Comparison of ENCODE assay signal across 2 cellular contexts in the genomic region with DNA sequence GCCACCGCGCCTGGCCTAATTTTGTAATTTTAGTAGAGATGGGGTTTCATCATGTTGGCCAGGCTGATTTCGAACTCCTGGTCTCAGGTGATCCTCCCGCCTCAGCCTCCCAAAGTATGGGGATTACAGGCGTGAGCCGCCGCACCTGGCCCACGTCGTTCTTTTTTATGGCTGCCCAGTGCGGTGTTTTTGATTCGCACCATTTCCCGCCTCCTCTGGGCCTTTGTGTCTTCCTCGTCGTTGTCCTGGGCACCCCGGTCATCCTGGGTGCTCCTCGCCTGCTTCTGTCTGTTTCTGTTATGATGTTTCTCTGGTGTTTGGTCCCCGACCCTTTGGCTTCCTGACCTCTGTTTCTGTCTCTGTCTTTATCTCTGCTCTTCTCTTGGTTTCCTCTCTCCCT.
TF ChIP-seq lines count a peak whose summit lies in the region.

No MANE protein-coding gene starts in this region.

TF ChIP-seq in K562, 482 proteins besides CTCF, POLR2A, EP300 and RAD21:
- TF ChIP-seq NFIC (IDR thresholded peaks at IDR 0.05) (no peak), MGA (IDR thresholded peaks at IDR 0.05) (peak; percentile 26; the same call in 1 of the 2 replicates), ZNF695 (CRISPR knock-in tag; IDR thresholded peaks at IDR 0.05) (no peak), FOXP4 (CRISPR knock-in tag; IDR thresholded peaks at IDR 0.05; ENCODE audit: borderline replicate concordance) (no peak), GATA2 (CRISPR knock-in tag; IDR thresholded peaks at IDR 0.05) (no peak), RBFOX2 (IDR thresholded peaks at IDR 0.05; ENCODE audit: low read depth, low read length) (0 out of 2 replicates have a peak, but pooled peaks have one; percentile 16)
- TF ChIP-seq, protein P1, sequence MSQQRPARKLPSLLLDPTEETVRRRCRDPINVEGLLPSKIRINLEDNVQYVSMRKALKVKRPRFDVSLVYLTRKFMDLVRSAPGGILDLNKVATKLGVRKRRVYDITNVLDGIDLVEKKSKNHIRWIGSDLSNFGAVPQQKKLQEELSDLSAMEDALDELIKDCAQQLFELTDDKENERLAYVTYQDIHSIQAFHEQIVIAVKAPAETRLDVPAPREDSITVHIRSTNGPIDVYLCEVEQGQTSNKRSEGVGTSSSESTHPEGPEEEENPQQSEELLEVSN (IDR thresholded peaks at IDR 0.05; ENCODE audit: borderline replicate concordance in 1 of 2, extremely low read depth in 1 of 2, insufficient read depth in 1 of 2, insufficient read length in 1 of 2, low read depth in 1 of 2, low read length in 1 of 2, poor library complexity in 1 of 2, severe bottlenecking in 1 of 2) = peak in 1 of 2 experiments; percentile 69

TF ChIP-seq in H1, 55 proteins besides CTCF, POLR2A, EP300 and RAD21:
- TF ChIP-seq POU5F1 (IDR thresholded peaks at IDR 0.05; ENCODE audit: low read depth, low read length) (no peak), SIRT6 (IDR thresholded peaks at IDR 0.05; ENCODE audit: low read length) (no peak)
- TF ChIP-seq, protein P1 (IDR thresholded peaks at IDR 0.05) = peak; percentile 58; the same call in 1 of the 2 replicates
- TF ChIP-seq, protein P2, sequence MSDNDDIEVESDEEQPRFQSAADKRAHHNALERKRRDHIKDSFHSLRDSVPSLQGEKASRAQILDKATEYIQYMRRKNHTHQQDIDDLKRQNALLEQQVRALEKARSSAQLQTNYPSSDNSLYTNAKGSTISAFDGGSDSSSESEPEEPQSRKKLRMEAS (IDR thresholded peaks at IDR 0.05) = no peak
